Comparison of ENCODE assay signal across 26 cellular contexts in the genomic region with DNA sequence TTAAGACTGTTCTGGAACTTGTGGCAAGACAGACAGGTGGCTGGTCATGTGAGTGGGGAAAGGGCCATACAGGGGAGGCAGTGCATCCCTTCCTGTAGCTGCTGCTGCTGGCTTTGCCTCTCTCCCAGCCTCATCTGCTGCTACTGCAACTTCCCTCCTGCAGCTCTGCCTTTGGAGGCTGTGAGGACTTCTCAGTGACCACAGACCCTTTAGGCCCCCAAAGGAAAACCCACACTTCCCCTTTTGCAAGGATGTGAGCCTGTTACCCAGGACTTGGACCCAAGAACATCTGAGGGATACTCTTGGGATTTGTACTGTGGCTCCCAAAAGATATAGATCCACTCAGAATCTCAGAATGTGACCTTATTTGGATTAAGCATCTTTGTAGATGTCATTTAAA.
"Had no signal": no experiment of that assay in that cellular context is flagged by ENCODE, and none has a peak within 500 bp of the region (broad histone marks: within the 10 kb centered on the region; RNA-seq: fewer than 3 reads in every experiment).

No MANE protein-coding gene starts in this region.

- H3K27me3 Mint-ChIP-seq: activated CD4-positive, alpha-beta memory T cell treated with anti-CD3 and anti-CD28 coated beads, Interleukin-2, amount 10 ng/mL, durations not matched to agents 7 days and 5 days; activated CD4-positive, alpha-beta T cell treated with anti-CD3 and anti-CD28 coated beads, Interleukin-2, amount 10 ng/mL, durations not matched to agents 7 days and 5 days had no signal

- H3K4me3 Mint-ChIP-seq: activated CD4-positive, alpha-beta memory T cell treated with anti-CD3 and anti-CD28 coated beads, Interleukin-2, amount 10 ng/mL, durations not matched to agents 7 days and 5 days; activated CD4-positive, alpha-beta T cell treated with anti-CD3 and anti-CD28 coated beads, Interleukin-2, amount 10 ng/mL, durations not matched to agents 7 days and 5 days; activated T-cell treated with anti-CD3 and anti-CD28 coated beads, Interleukin-2, amount 50 U/mL, for 24 hours; nephron progenitor cell; stimulated activated naive CD8-positive, alpha-beta T cell treated with anti-CD3 and anti-CD28 coated beads, Interleukin-15, Interleukin-2, amounts not matched to agents 100 ng/mL and 50 ng/mL, for 24 hours had no signal

- H3K27ac Mint-ChIP-seq: activated CD4-positive, alpha-beta memory T cell treated with anti-CD3 and anti-CD28 coated beads, Interleukin-2, amount 10 ng/mL, durations not matched to agents 7 days and 5 days; activated CD4-positive, alpha-beta T cell treated with anti-CD3 and anti-CD28 coated beads, Interleukin-2, amount 10 ng/mL, durations not matched to agents 7 days and 5 days; activated T-cell treated with anti-CD3 and anti-CD28 coated beads, Interleukin-2, amount 50 U/mL, for 24 hours; stimulated activated naive CD8-positive, alpha-beta T cell treated with anti-CD3 and anti-CD28 coated beads, Interleukin-15, Interleukin-2, amounts not matched to agents 100 ng/mL and 50 ng/mL, for 24 hours had no signal

- DNase-seq: activated CD4-positive, alpha-beta memory T cell treated with anti-CD3 and anti-CD28 coated beads, Interleukin-2, amount 10 ng/mL, durations not matched to agents 7 days and 5 days; activated CD4-positive, alpha-beta T cell treated with anti-CD3 and anti-CD28 coated beads for 1 hour; activated CD4-positive, alpha-beta T cell treated with anti-CD3 and anti-CD28 coated beads, Interleukin-2, amount 10 ng/mL, durations not matched to agents 7 days and 5 days; activated CD8-positive, alpha-beta memory T cell treated with anti-CD3 and anti-CD28 coated beads, Interleukin-2, amount 50 U/mL, for 48 hours; activated gamma-delta T cell treated with Interleukin-2 at 50 U/mL for 16 hours; activated naive CD4-positive, alpha-beta T cell treated with anti-CD3 and anti-CD28 coated beads, Interleukin-2, amount 50 U/mL, for 16 hours; activated T-cell treated with anti-CD3 and anti-CD28 coated beads, Interleukin-2, amount 50 U/mL, for 24 hours; amniotic stem cell; brain microvascular endothelial cell; dorsolateral prefrontal cortex; effector memory CD4-positive, alpha-beta T cell; erythroblast; gastrocnemius medialis; glutamatergic neuron; left lung; lower lobe of right lung; mesendoderm; nephron progenitor cell; pancreas; retina; stimulated activated CD4-positive, alpha-beta T cell treated with anti-CD3 and anti-CD28 coated beads, Interleukin-12 subunit alpha, Interleukin-12 subunit beta, amount 100 ng/mL, for 4 hours; stimulated activated CD4-positive, alpha-beta T cell treated with anti-CD3 and anti-CD28 coated beads, Interleukin-4, amount 100 ng/mL, for 1 hour; T-helper 9 cell; trophoblast cell had no signal

- H3K4me1 Mint-ChIP-seq: activated CD4-positive, alpha-beta memory T cell treated with anti-CD3 and anti-CD28 coated beads, Interleukin-2, amount 10 ng/mL, durations not matched to agents 7 days and 5 days; activated CD4-positive, alpha-beta T cell treated with anti-CD3 and anti-CD28 coated beads, Interleukin-2, amount 10 ng/mL, durations not matched to agents 7 days and 5 days had no signal

- H3K9me3 Mint-ChIP-seq: activated CD4-positive, alpha-beta T cell treated with anti-CD3 and anti-CD28 coated beads, Interleukin-2, amount 10 ng/mL, durations not matched to agents 7 days and 5 days; activated T-cell treated with anti-CD3 and anti-CD28 coated beads, Interleukin-2, amount 50 U/mL, for 24 hours; stimulated activated naive CD8-positive, alpha-beta T cell treated with anti-CD3 and anti-CD28 coated beads, Interleukin-15, Interleukin-2, amounts not matched to agents 100 ng/mL and 50 ng/mL, for 24 hours had no signal

- ATAC-seq: gastrocnemius medialis, left lung, lower lobe of right lung, pancreas, sciatic nerve had no signal
